1 cellular context compared by ENCODE assay signal in genomic region chr6:6905961-6906518, GRCh38.
A peak's percentile ranks its signal among the peaks of the same experiment; 100 is the strongest.
TF ChIP-seq lines count a peak whose summit lies in the region.

No MANE protein-coding gene starts in this region.

TF ChIP-seq in K562, 482 proteins besides CTCF, POLR2A, EP300 and RAD21 (continued from another document):
- TF ChIP-seq PBX2 (CRISPR knock-in tag; IDR thresholded peaks at IDR 0.05; ENCODE audit: low read depth) = no peak
- TF ChIP-seq PBX2 (tag; conservative IDR thresholded peaks at IDR 0.05; ENCODE audit: low read depth) = 0 out of 2 replicates have a peak, but pooled peaks have one; percentile 6
- no peak for TF ChIP-seq TAF7 (tag; IDR thresholded peaks at IDR 0.05)
- TF ChIP-seq ZNF740 (CRISPR knock-in tag; IDR thresholded peaks at IDR 0.05) = no peak
- TF ChIP-seq ZNF740 (tag; IDR thresholded peaks at IDR 0.05) = no peak
- peak; percentile 40; the same call in 1 of the 2 replicates for TF ChIP-seq TCF3 (CRISPR knock-in tag; IDR thresholded peaks at IDR 0.05)
- TF ChIP-seq HDAC1 (IDR thresholded peaks at IDR 0.05) = 0 out of 4 replicates have a peak, but pooled peaks of 1 of the 2 experiments have one; percentile 41
- TF ChIP-seq VEZF1 (CRISPR knock-in tag; IDR thresholded peaks at IDR 0.05) = peak; percentile 66
- peak; percentile 52; the same call in 1 of the 2 replicates for TF ChIP-seq HDAC2 (IDR thresholded peaks at IDR 0.05)
- no peak for TF ChIP-seq ZNF324 (CRISPR knock-in tag; IDR thresholded peaks at IDR 0.05)
- peak; percentile 49 for TF ChIP-seq ARID1B (IDR thresholded peaks at IDR 0.05)
- TF ChIP-seq THRB (CRISPR knock-in tag; conservative IDR thresholded peaks at IDR 0.05) = no peak
- TF ChIP-seq SMARCC2 (IDR thresholded peaks at IDR 0.05; ENCODE audit: low read depth) = no peak
- peak; percentile 73 for TF ChIP-seq ZNF384 (IDR thresholded peaks at IDR 0.05; ENCODE audit: low read depth, low read length)
- peak in 1 of 3 experiments; percentile 62; a peak in 1 of 6 replicates for TF ChIP-seq ZBTB11 (CRISPR knock-in tag; IDR thresholded peaks at IDR 0.05)
- peak; percentile 86 for TF ChIP-seq PHF21A (IDR thresholded peaks at IDR 0.05; ENCODE audit: borderline replicate concordance, low read depth)
- TF ChIP-seq ZNF766 (CRISPR knock-in tag; conservative IDR thresholded peaks at IDR 0.05) = peak; percentile 53; the same call in 1 of the 2 replicates
- no peak for TF ChIP-seq ZNF583 (CRISPR knock-in tag; IDR thresholded peaks at IDR 0.05)
- no peak for TF ChIP-seq BRF1 (IDR thresholded peaks at IDR 0.05; ENCODE audit: borderline replicate concordance, extremely low read depth, insufficient read length)
- 0 out of 2 replicates have a peak, but pooled peaks have one; percentile 57 for TF ChIP-seq HNRNPL (IDR thresholded peaks at IDR 0.05; ENCODE audit: low read depth, low read length)
- TF ChIP-seq CREM (IDR thresholded peaks at IDR 0.05; ENCODE audit: low read depth) = 0 out of 2 replicates have a peak, but pooled peaks have one; percentile 23
- no peak for TF ChIP-seq CAMTA2 (CRISPR knock-in tag; conservative IDR thresholded peaks at IDR 0.05)
